In genomic region chr12:112538740-112539139, GRCh38 we compare ENCODE assay signal across 2 cellular contexts.
TF ChIP-seq lines count a peak whose summit lies in the region.

No MANE protein-coding gene starts in this region.

TF ChIP-seq in GM23338, 12 proteins besides CTCF, POLR2A, EP300 and RAD21 (continued from another document):
- TF ChIP-seq ZNF331 (CRISPR knock-in tag; IDR thresholded peaks at IDR 0.05; ENCODE audit: low read depth) (no peak), POLR2AphosphoS5 (IDR thresholded peaks at IDR 0.05; ENCODE audit: low read depth) (no peak)

TF ChIP-seq in H1, 55 proteins besides CTCF, POLR2A, EP300 and RAD21 (continued from another document):
- TF ChIP-seq ATF3 (IDR thresholded peaks at IDR 0.05; ENCODE audit: insufficient read depth, low read depth, low read length), result no peak
